10 cellular contexts compared by ENCODE assay signal in the genomic region with DNA sequence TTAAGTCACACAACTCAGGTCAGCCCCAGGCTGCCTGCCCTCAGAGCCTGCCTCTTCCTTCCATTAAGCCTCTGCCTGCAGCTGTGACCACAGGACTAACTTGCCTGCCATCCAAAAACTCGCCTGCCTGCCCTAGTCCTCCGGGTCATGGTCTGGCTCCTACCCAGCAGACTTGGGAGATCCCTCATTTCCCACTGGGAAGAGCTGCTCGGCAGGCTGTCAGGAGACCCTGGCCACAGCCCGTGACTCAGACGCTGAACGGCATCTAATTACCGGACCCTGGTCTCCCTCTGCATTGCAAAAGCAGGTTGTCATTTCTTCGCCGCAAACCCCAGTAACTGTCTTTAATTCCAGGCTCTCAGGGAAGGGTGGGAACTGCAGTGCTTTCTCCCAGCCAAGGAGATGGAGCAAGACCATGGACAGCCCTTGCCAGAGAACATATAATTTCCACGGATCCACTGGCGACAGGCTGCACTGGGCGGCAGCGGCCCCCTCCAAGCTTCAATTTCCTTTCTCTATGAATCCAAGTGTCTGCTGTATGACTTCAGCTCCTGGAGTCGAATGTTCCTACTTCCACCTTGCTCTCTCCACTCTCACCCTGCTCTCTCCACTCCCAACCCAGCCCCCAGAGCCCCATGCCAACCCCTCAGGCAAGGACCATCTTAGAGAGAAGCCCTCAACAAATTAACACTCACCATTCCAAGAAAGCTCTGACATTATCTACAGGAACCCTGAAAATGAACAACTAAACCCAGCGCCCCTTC. TPM values are rescaled to one million over a fixed set of nuclear protein-coding genes. Genes with fewer than 3 reads are reported as not detected.
DNase-seq lines count a peak whose midpoint lies in the region; ATAC-seq and TF ChIP-seq lines count a peak whose summit lies in the region.
"Had no signal": no experiment of that assay in that cellular context is flagged by ENCODE, and none has a peak within 500 bp of the region (broad histone marks: within the 10 kb centered on the region; RNA-seq: fewer than 3 reads in every experiment).

No MANE protein-coding gene starts in this region.

- no peaks in the 10 kb centered on the region for H3K36me3 ChIP-seq in breast epithelium
- peaks cover 25 to 78% of the 10 kb centered on the region in 2 experiments for H3K36me3 ChIP-seq in mesenchymal stem cell (ENCODE audit: control insufficient read depth in 1 of 2, insufficient read depth in 2 of 2, low read depth in 1 of 2, low read length in 2 of 2)
- no peaks in the 10 kb centered on the region for H3K36me3 ChIP-seq in vagina

- no peak for TF ChIP-seq POLR2A in breast epithelium (IDR thresholded peaks at IDR 0.05)
- TF ChIP-seq POLR2A in vagina (IDR thresholded peaks at IDR 0.05): no peak

- no peak for TF ChIP-seq CTCF in breast epithelium (IDR thresholded peaks at IDR 0.05)
- TF ChIP-seq CTCF in vagina (IDR thresholded peaks at IDR 0.05): peak in 1 of 3 experiments; percentile 16

- H3K27ac ChIP-seq in breast epithelium (peak overlapping the region in 1 of 2 donors; percentile 74), mesenchymal stem cell (ENCODE audit: low read length, poor library complexity, severe bottlenecking) (peak overlapping the region; percentile 90), vagina (peak overlapping the region; percentile 75)
- H3K27ac ChIP-seq: VCaP had no signal

- peak overlapping the region in 2 of 3 donors; percentile 22 to 23 for H3K4me3 ChIP-seq in breast epithelium
- peak overlapping the region in 1 of 2 experiments; percentile 61 for H3K4me3 ChIP-seq in mesenchymal stem cell (ENCODE audit: insufficient read depth in 1 of 2, low read depth in 1 of 2, low read length in 2 of 2)
- peak overlapping the region; percentile 3 to 9 for H3K4me3 ChIP-seq in vagina

- no peak overlapping the region for H3K4me3 Mint-ChIP-seq in activated naive CD4-positive, alpha-beta T cell treated with anti-CD3 and anti-CD28 coated beads, Interleukin-2, amount 50 U/mL, for 24 hours

- H3K27ac Mint-ChIP-seq in activated naive CD4-positive, alpha-beta T cell treated with anti-CD3 and anti-CD28 coated beads, Interleukin-2, amount 50 U/mL, for 24 hours: peak overlapping the region; percentile 44

- no peak for ATAC-seq in HG02798 (IDR thresholded peaks at IDR 0.05; ENCODE audit: poor library complexity, unreplicated experiment)

- peaks cover 1% of the 10 kb centered on the region for H3K27me3 Mint-ChIP-seq in activated naive CD4-positive, alpha-beta T cell treated with anti-CD3 and anti-CD28 coated beads, Interleukin-2, amount 50 U/mL, for 24 hours

- H2BK12ac ChIP-seq in mesenchymal stem cell (ENCODE audit: low read length in 2 of 2): peak overlapping the region in 1 of 2 experiments; percentile 7

- H2BK120ac ChIP-seq in mesenchymal stem cell (ENCODE audit: low read depth, low read length): no peak overlapping the region

- WGBS in mesenchymal stem cell: 69% methylated on average over 15 of the region's 15 CpGs

- peak overlapping the region; percentile 29 for H2AK5ac ChIP-seq in mesenchymal stem cell (ENCODE audit: low read length, severe bottlenecking)

- no peak overlapping the region for H3K18ac ChIP-seq in mesenchymal stem cell (ENCODE audit: low read depth in 1 of 2, low read length in 2 of 2)

- intact Hi-C loops in breast epithelium (cut with DNase I; ENCODE audit: low total_unique reads): no loop called here
- intact Hi-C loops in vagina (cut with DNase I): no loop called here

- no peak overlapping the region for H2AFZ ChIP-seq in mesenchymal stem cell (ENCODE audit: low read depth, low read length)

- H3K4me2 ChIP-seq in mesenchymal stem cell (ENCODE audit: low read length, poor library complexity, severe bottlenecking): peak overlapping the region; percentile 49

- no peaks in the 10 kb centered on the region for H3K9me3 Mint-ChIP-seq in activated naive CD4-positive, alpha-beta T cell treated with anti-CD3 and anti-CD28 coated beads, Interleukin-2, amount 50 U/mL, for 24 hours

- peaks cover 10% of the 10 kb centered on the region for H3K4me1 Mint-ChIP-seq in activated naive CD4-positive, alpha-beta T cell treated with anti-CD3 and anti-CD28 coated beads, Interleukin-2, amount 50 U/mL, for 24 hours

- H3K4me1 ChIP-seq in breast epithelium (no peaks in the 10 kb centered on the region), mesenchymal stem cell (ENCODE audit: control insufficient read depth, insufficient read depth, low read depth, low read length) (peaks cover 28% of the 10 kb centered on the region), vagina (peaks cover 9% of the 10 kb centered on the region)

- no peak for DNase-seq in activated naive CD4-positive, alpha-beta T cell (lab: John Stamatoyannopoulos, UW)
- peak in 1 of 2 donors; percentile 26 for DNase-seq in breast epithelium (ENCODE audit: low spot score in 2 of 2)
- peak; percentile 84 for DNase-seq in mesenchymal stem cell
- DNase-seq in vagina (ENCODE audit: extremely low spot score in 2 of 2): peak in 1 of 2 donors; percentile 94
- no peak for DNase-seq in NCI-H1048 (lab: John Stamatoyannopoulos, UW)
- DNase-seq in T-helper 2 cell: no peak
- DNase-seq: stimulated activated CD4-positive, alpha-beta T cell treated with anti-CD3 and anti-CD28 coated beads, Interleukin-2, amount 100 ng/mL, for 24 hours had no signal

- no peak overlapping the region for H2BK15ac ChIP-seq in mesenchymal stem cell (ENCODE audit: low read depth, poor library complexity, severe bottlenecking)

- peak overlapping the region in 1 of 2 experiments; percentile 27 for H3K4ac ChIP-seq in mesenchymal stem cell (ENCODE audit: low read depth in 1 of 2, low read length in 2 of 2)

- H3K9ac ChIP-seq in mesenchymal stem cell (ENCODE audit: low read length): peak overlapping the region; percentile 51

- H3K9me3 ChIP-seq in breast epithelium (no peaks in the 10 kb centered on the region), mesenchymal stem cell (ENCODE audit: control insufficient read depth, low read length) (no peaks in the 10 kb centered on the region), vagina (no peaks in the 10 kb centered on the region)

- no peak overlapping the region for H3K23ac ChIP-seq in mesenchymal stem cell (ENCODE audit: low read length in 2 of 2)

- H3K79me1 ChIP-seq in mesenchymal stem cell (replicated peaks; ENCODE audit: low read length, poor library complexity, severe bottlenecking): no peaks in the 10 kb centered on the region

- H4K8ac ChIP-seq in mesenchymal stem cell (ENCODE audit: low read length): no peak overlapping the region

- H3K14ac ChIP-seq in mesenchymal stem cell (ENCODE audit: low read length in 2 of 2): no peak overlapping the region

- peak overlapping the region; percentile 48 for H2BK5ac ChIP-seq in mesenchymal stem cell (ENCODE audit: low read depth, low read length, poor library complexity, severe bottlenecking)

- H4K91ac ChIP-seq in mesenchymal stem cell (ENCODE audit: low read length): no peak overlapping the region

- no peaks in the 10 kb centered on the region for H3K27me3 ChIP-seq in breast epithelium
- no peaks in the 10 kb centered on the region for H3K27me3 ChIP-seq in mesenchymal stem cell (ENCODE audit: control insufficient read depth in 1 of 2, insufficient read depth in 1 of 2, low read length in 2 of 2)
- H3K27me3 ChIP-seq in vagina: no peaks in the 10 kb centered on the region

- H3K36me3 Mint-ChIP-seq in activated naive CD4-positive, alpha-beta T cell treated with anti-CD3 and anti-CD28 coated beads, Interleukin-2, amount 50 U/mL, for 24 hours: no peaks in the 10 kb centered on the region

RNA-seq across cellular contexts. Expression of a gene that starts 20.4 kb away (rescaled TPM):
- 1 to 10 TPM; 5.2 to 9.6 (median 7.3) TPM for total RNA-seq in breast epithelium
- polyA plus RNA-seq in mesenchymal stem cell (2013, experiment 1 of 2): 4.5 TPM
- 4.1 TPM for polyA plus RNA-seq in mesenchymal stem cell (2013, experiment 2 of 2)
- total RNA-seq in vagina: 12.8 TPM
